In genomic region chr7:47329320-47329926, GRCh38 we compare ENCODE assay signal across 14 cellular contexts.
A peak's percentile ranks its signal among the peaks of the same experiment; 100 is the strongest.
DNase-seq lines count a peak whose midpoint lies in the region; ATAC-seq and TF ChIP-seq lines count a peak whose summit lies in the region.
"Had no signal": no experiment of that assay in that cellular context is flagged by ENCODE, and none has a peak within 500 bp of the region (broad histone marks: within the 10 kb centered on the region; RNA-seq: fewer than 3 reads in every experiment).

No MANE protein-coding gene starts in this region.

- H3K9me2 ChIP-seq in Karpas-422 (replicated peaks; ENCODE audit: insufficient read depth, low read length): no peaks in the 10 kb centered on the region

- peaks cover 6% of the 10 kb centered on the region for H3K79me2 ChIP-seq in Karpas-422 (ENCODE audit: low read length)

- H3K27ac ChIP-seq in adrenal gland (peak overlapping the region in 3 of 5 donors; percentile 75 to 92 (median 78)), gastroesophageal sphincter (peak overlapping the region in 3 of 4 donors; percentile 74 to 79 (median 78)), transverse colon (peak overlapping the region; percentile 60 to 88 (median 83)), Karpas-422 (ENCODE audit: low read length) (no peak overlapping the region), WERI-Rb-1 (no peak overlapping the region)
- H3K27ac ChIP-seq: neutrophil had no signal

- H3K4me3 ChIP-seq in adrenal gland (no peak overlapping the region), gastroesophageal sphincter (no peak overlapping the region), transverse colon (no peak overlapping the region), Karpas-422 (ENCODE audit: low read length) (no peak overlapping the region), WERI-Rb-1 (ENCODE audit: low read depth, low read length) (no peak overlapping the region)

- ATAC-seq in gastroesophageal sphincter: no peak
- ATAC-seq in HG02884 (IDR thresholded peaks at IDR 0.05; ENCODE audit: unreplicated experiment): no peak

- H3K36me3 ChIP-seq in adrenal gland (replicated peaks in 1 of 2) (peaks cover 0 to 20% of the 10 kb centered on the region in 2 donors), gastroesophageal sphincter (peaks cover 0 to 9% of the 10 kb centered on the region in 2 donors), transverse colon (no peaks in the 10 kb centered on the region), Karpas-422 (ENCODE audit: insufficient read depth, low read length) (no peaks in the 10 kb centered on the region), WERI-Rb-1 (no peaks in the 10 kb centered on the region)
- H3K36me3 ChIP-seq: neutrophil had no signal

- peak overlapping the region; percentile 96 to 99 (median 98) for H3K27ac Mint-ChIP-seq in nephron
- H3K27ac Mint-ChIP-seq: activated naive CD4-positive, alpha-beta T cell treated with anti-CD3 and anti-CD28 coated beads, Interleukin-2, amount 10 ng/mL, durations not matched to agents 7 days and 5 days had no signal

- H3K27me3 ChIP-seq in adrenal gland: no peaks in the 10 kb centered on the region
- no peaks in the 10 kb centered on the region for H3K27me3 ChIP-seq in gastroesophageal sphincter
- H3K27me3 ChIP-seq in transverse colon: no peaks in the 10 kb centered on the region
- H3K27me3 ChIP-seq in Karpas-422 (ENCODE audit: low read length): no peaks in the 10 kb centered on the region
- no peaks in the 10 kb centered on the region for H3K27me3 ChIP-seq in WERI-Rb-1 (ENCODE audit: insufficient read depth, low read depth, severe bottlenecking)
- H3K27me3 ChIP-seq: neutrophil had no signal

- intact Hi-C loops in adrenal gland (cut with DNase I) (no loop called here), transverse colon (cut with DNase I; ENCODE audit: low total_unique reads) (no loop called here)

- no peaks in the 10 kb centered on the region for H3K9me3 Mint-ChIP-seq in nephron

- peaks cover 79% of the 10 kb centered on the region for H3K4me1 Mint-ChIP-seq in nephron
- H3K4me1 Mint-ChIP-seq: activated naive CD4-positive, alpha-beta T cell treated with anti-CD3 and anti-CD28 coated beads, Interleukin-2, amount 10 ng/mL, durations not matched to agents 7 days and 5 days had no signal

- peak overlapping the region; percentile 75 to 83 (median 82) for H3K4me3 Mint-ChIP-seq in nephron
- H3K4me3 Mint-ChIP-seq: activated naive CD4-positive, alpha-beta T cell treated with anti-CD3 and anti-CD28 coated beads, Interleukin-2, amount 10 ng/mL, durations not matched to agents 7 days and 5 days had no signal

- no peak for TF ChIP-seq POLR2A in adrenal gland (IDR thresholded peaks at IDR 0.05)
- TF ChIP-seq POLR2A in gastroesophageal sphincter (IDR thresholded peaks at IDR 0.05): no peak
- no peak for TF ChIP-seq POLR2A in transverse colon (IDR thresholded peaks at IDR 0.05)

- DNase-seq in adrenal gland (peak in 5 of 7 donors; percentile 27 to 76 (median 54)), transverse colon (peak; percentile 25), Karpas-422 (no peak), WERI-Rb-1 (no peak), NCI-H526 treated with DMSO at 0.1 percent for 48 hours (lab: John Stamatoyannopoulos, UW) (no peak)
- DNase-seq: activated CD4-positive, alpha-beta T cell treated with anti-CD3 and anti-CD28 coated beads for 48 hours; activated naive CD4-positive, alpha-beta T cell treated with anti-CD3 and anti-CD28 coated beads, Interleukin-2, amount 10 ng/mL, durations not matched to agents 7 days and 5 days; effector CD8-positive, alpha-beta T cell; MM.1S; NCI-H774 had no signal

- H3K9me3 ChIP-seq in adrenal gland (replicated peaks in 1 of 3) (no peaks in the 10 kb centered on the region), gastroesophageal sphincter (no peaks in the 10 kb centered on the region), transverse colon (no peaks in the 10 kb centered on the region), Karpas-422 (ENCODE audit: low read length) (no peaks in the 10 kb centered on the region), WERI-Rb-1 (ENCODE audit: severe bottlenecking) (no peaks in the 10 kb centered on the region)
- H3K9me3 ChIP-seq: neutrophil had no signal

- WGBS in adrenal gland, 4 donors: 62 to 80% (median 67%) methylated on average over 3 to 19 of the region's 19 CpGs
- 60 to 71% methylated on average over 1 to 2 of the region's 19 CpGs for WGBS in gastroesophageal sphincter (ENCODE audit: low coverage in 1 of 2), 2 donors
- WGBS in transverse colon (ENCODE audit: low coverage in 1 of 2), 2 donors: 77% methylated on average over 19 of the region's 19 CpGs; no CpG with 5 or more reads in 1 of the 2 donors

- H3K27me3 Mint-ChIP-seq in nephron (ENCODE audit: low read depth): no peaks in the 10 kb centered on the region
- H3K27me3 Mint-ChIP-seq: activated naive CD4-positive, alpha-beta T cell treated with anti-CD3 and anti-CD28 coated beads, Interleukin-2, amount 10 ng/mL, durations not matched to agents 7 days and 5 days had no signal

- no peak for TF ChIP-seq EP300 in gastroesophageal sphincter (IDR thresholded peaks at IDR 0.05)
- TF ChIP-seq EP300 in transverse colon (IDR thresholded peaks at IDR 0.05; ENCODE audit: low read depth): no peak

- H2AFZ ChIP-seq in Karpas-422 (ENCODE audit: low read length): no peak overlapping the region

- in situ Hi-C loops in transverse colon (cut with MboI; ENCODE audit: low pct_ligation_motif_present in 1 of 4, low pct_unique_long_range_greater_than_20kb in 1 of 4, low sequenced_read_pairs in 3 of 4): no loop called here

- TF ChIP-seq CTCF in adrenal gland (IDR thresholded peaks at IDR 0.05) (no peak), gastroesophageal sphincter (IDR thresholded peaks at IDR 0.05) (no peak), nephron (IDR thresholded peaks at IDR 0.05; ENCODE audit: unreplicated experiment in 3 of 3) (no peak), transverse colon (IDR thresholded peaks at IDR 0.05) (no peak), WERI-Rb-1 (IDR thresholded peaks at IDR 0.05; ENCODE audit: low read depth, low read length) (no peak)

- H3K4me2 ChIP-seq in Karpas-422 (ENCODE audit: low read depth, low read length, poor library complexity, severe bottlenecking): no peak overlapping the region

- peaks cover 5% of the 10 kb centered on the region for H3K36me3 Mint-ChIP-seq in nephron (ENCODE audit: low read depth)
- H3K36me3 Mint-ChIP-seq: activated naive CD4-positive, alpha-beta T cell treated with anti-CD3 and anti-CD28 coated beads, Interleukin-2, amount 10 ng/mL, durations not matched to agents 7 days and 5 days had no signal

- H3K9ac ChIP-seq in Karpas-422 (ENCODE audit: low read length): no peak overlapping the region

- no peaks in the 10 kb centered on the region for H4K20me1 ChIP-seq in Karpas-422 (ENCODE audit: insufficient read depth, low read depth, low read length)

- H3K4me1 ChIP-seq in adrenal gland (replicated peaks in 1 of 2) (peaks cover 11 to 30% of the 10 kb centered on the region in 2 donors), gastroesophageal sphincter (peaks cover 0 to 78% (median 26%) of the 10 kb centered on the region in 3 donors), transverse colon (peaks cover 32 to 62% (median 46%) of the 10 kb centered on the region in 4 donors), Karpas-422 (ENCODE audit: low read length) (peaks cover 28% of the 10 kb centered on the region)

Comparison
In these comparisons a context has a peak if more than half of its experiments do, and no peak if none do; other contexts are left out.
1. DNase-seq: peak in adrenal gland (5 of 7) and transverse colon (single experiment); none in Karpas-422 (single experiment), WERI-Rb-1 (single experiment) and NCI-H526 treated with DMSO at 0.1 percent for 48 hours (single experiment).
2. H3K27ac ChIP-seq: peak in adrenal gland (3 of 5), gastroesophageal sphincter (3 of 4) and transverse colon (4 of 4); none in Karpas-422 (single experiment) and WERI-Rb-1 (single experiment).